Comparison of ENCODE assay signal across 20 cellular contexts in the genomic region with DNA sequence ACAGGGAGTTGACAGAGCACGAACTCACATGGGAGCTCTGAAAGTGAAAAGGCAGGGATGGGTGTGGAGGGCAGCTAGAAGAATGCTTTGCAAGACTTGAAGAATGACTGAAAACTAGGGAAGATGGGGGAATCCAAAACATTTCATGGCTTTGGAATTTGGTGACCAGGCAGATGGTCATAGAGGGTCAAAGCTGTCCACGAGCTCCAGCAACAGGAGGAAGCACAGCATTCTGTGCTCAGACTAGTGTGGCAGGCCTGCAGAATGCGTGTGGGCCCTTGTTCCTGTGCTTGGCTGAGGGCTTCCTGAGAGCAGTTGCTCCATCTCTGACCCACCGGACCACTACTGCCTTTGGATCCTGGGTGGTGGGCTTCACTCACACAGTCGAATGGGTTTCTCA.
A peak's percentile ranks its signal among the peaks of the same experiment; 100 is the strongest.
DNase-seq lines count a peak whose midpoint lies in the region; ATAC-seq and TF ChIP-seq lines count a peak whose summit lies in the region.
"Had no signal": no experiment of that assay in that cellular context is flagged by ENCODE, and none has a peak within 500 bp of the region (broad histone marks: within the 10 kb centered on the region; RNA-seq: fewer than 3 reads in every experiment).

No MANE protein-coding gene starts in this region.

- 89 to 91% methylated on average over 5 of the region's 5 CpGs for WGBS in sigmoid colon, 2 donors

- no peak for TF ChIP-seq POLR2A in sigmoid colon (IDR thresholded peaks at IDR 0.05)

- no peak overlapping the region for H3K4me3 Mint-ChIP-seq in memory B cell

- peaks cover 2% of the 10 kb centered on the region for H3K9me3 Mint-ChIP-seq in memory B cell

- peak overlapping the region; percentile 80 for H3K27ac Mint-ChIP-seq in memory B cell

- H3K4me1 Mint-ChIP-seq in memory B cell, result peaks cover 18% of the 10 kb centered on the region

- H3K36me3 ChIP-seq in sigmoid colon, result no peaks in the 10 kb centered on the region
- H3K36me3 ChIP-seq in MG63, result no peaks in the 10 kb centered on the region
- H3K36me3 ChIP-seq: upper lobe of left lung had no signal

- H3K9me3 ChIP-seq in sigmoid colon (no peaks in the 10 kb centered on the region), MG63 (no peaks in the 10 kb centered on the region)
- H3K9me3 ChIP-seq: mucosa of descending colon, upper lobe of left lung had no signal

- no peak for TF ChIP-seq EP300 in sigmoid colon (IDR thresholded peaks at IDR 0.05)

- DNase-seq in AG08395 (ENCODE audit: low spot score) (peak; percentile 56), HK-2 (ENCODE audit: unreplicated experiment) (peak; percentile 6), memory B cell (ENCODE audit: low spot score in 2 of 2) (no peak), sigmoid colon (no peak), NCI-H69 (lab: John Stamatoyannopoulos, UW) (no peak), MG63 (no peak), NCI-H524 treated with DMSO at 0.1 percent for 48 hours (lab: John Stamatoyannopoulos, UW) (no peak)
- DNase-seq: activated CD8-positive, alpha-beta memory T cell treated with anti-CD3 and anti-CD28 coated beads, Interleukin-2, amount 50 U/mL, for 48 hours; activated naive CD4-positive, alpha-beta T cell treated with anti-CD3 and anti-CD28 coated beads, Interleukin-2, amount 50 U/mL, for 16 hours; COR-L47; glutamatergic neuron; Karpas-422; mucosa of descending colon; NCI-H187; NCI-H82; stimulated activated CD4-positive, alpha-beta T cell treated with anti-CD3 and anti-CD28 coated beads, Interleukin-2, amount 100 ng/mL, for 24 hours; stimulated activated CD8-positive, alpha-beta memory T cell treated with anti-CD3 and anti-CD28 coated beads, Interleukin-4, amount 100 ng/mL, for 48 hours had no signal

- peaks cover 3% of the 10 kb centered on the region for H3K36me3 Mint-ChIP-seq in memory B cell

- no peak for ATAC-seq in memory B cell (ENCODE audit: low read depth)
- ATAC-seq: activated CD4-positive, CD25-positive, alpha-beta regulatory T cell treated with anti-CD3 and anti-CD28 coated beads, Interleukin-2, amount 50 U/mL, for 24 hours had no signal

- H3K27me3 ChIP-seq in sigmoid colon (no peaks in the 10 kb centered on the region), MG63 (no peaks in the 10 kb centered on the region)
- H3K27me3 ChIP-seq: upper lobe of left lung had no signal

- no peaks in the 10 kb centered on the region for H3K27me3 Mint-ChIP-seq in memory B cell

- H3K4me1 ChIP-seq in sigmoid colon, result no peaks in the 10 kb centered on the region

- TF ChIP-seq CTCF in sigmoid colon (IDR thresholded peaks at IDR 0.05), result no peak

- intact Hi-C loops in sigmoid colon (cut with DNase I), result no loop called here

- H3K4me3 ChIP-seq in sigmoid colon (no peak overlapping the region), MG63 (no peak overlapping the region)
- H3K4me3 ChIP-seq: mucosa of descending colon, upper lobe of left lung had no signal

- H3K27ac ChIP-seq in cingulate gyrus (ENCODE audit: low read depth, low read length) (peak overlapping the region; percentile 26), sigmoid colon (no peak overlapping the region)

Comparison
In these comparisons a context has a peak if more than half of its experiments do, and no peak if none do; other contexts are left out.
1. DNase-seq: peak in AG08395 (single experiment) and HK-2 (single experiment); none in memory B cell (0 of 2), sigmoid colon (single experiment), NCI-H69 (single experiment), MG63 (single experiment) and NCI-H524 treated with DMSO at 0.1 percent for 48 hours (single experiment).